In the genomic region with DNA sequence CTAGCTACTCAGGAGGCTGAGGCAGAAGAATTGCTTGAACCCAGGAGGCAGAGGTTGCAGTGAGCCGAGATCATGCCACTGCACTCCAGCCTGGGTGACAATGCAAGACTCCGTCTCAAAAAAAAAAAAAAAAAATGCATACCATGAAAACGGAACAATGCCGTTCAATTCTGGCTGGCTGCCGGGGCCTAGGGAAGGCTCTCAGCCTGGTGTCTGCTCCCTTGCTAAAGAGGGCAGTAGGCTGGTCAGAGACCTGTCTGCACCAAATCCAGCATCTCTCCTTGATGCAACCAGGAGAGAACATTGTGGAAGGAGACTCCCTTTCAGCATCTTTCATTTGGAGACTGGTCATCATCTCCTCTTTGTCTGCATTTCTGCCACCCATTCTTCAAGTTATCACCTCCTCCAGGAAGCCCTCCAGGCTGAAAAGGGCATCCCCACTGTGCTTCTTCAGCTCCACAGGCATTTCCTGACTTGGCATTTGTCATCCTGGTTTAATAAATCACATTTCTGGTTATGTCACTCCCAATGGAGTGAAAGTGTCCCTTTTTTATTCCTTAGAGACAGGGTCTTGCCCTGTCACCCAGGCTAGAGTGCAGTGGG, we compare ENCODE assay signal across 1 cellular context.
TF ChIP-seq lines count a peak whose summit lies in the region.

No MANE protein-coding gene starts in this region.

TF ChIP-seq in H1, 55 proteins besides CTCF, POLR2A, EP300 and RAD21:
- TF ChIP-seq POLR2AphosphoS5 (IDR thresholded peaks at IDR 0.05; ENCODE audit: low read depth, low read length) (no peak), TAF1 (IDR thresholded peaks at IDR 0.05; ENCODE audit: low read depth, low read length) (no peak), HDAC6 (IDR thresholded peaks at IDR 0.05; ENCODE audit: low read depth, low read length) (no peak), CHD1 (IDR thresholded peaks at IDR 0.05; ENCODE audit: low read depth, low read length) (no peak), NANOG (IDR thresholded peaks at IDR 0.05; ENCODE audit: insufficient read depth, low read depth, low read length, poor library complexity, severe bottlenecking) (no peak), SUZ12 (IDR thresholded peaks at IDR 0.05; ENCODE audit: low read length) (no peak), GTF2F1 (IDR thresholded peaks at IDR 0.05; ENCODE audit: borderline replicate concordance, low read depth, low read length) (no peak), SIRT6 (IDR thresholded peaks at IDR 0.05; ENCODE audit: low read length) (no peak), NRF1 (IDR thresholded peaks at IDR 0.05; ENCODE audit: low read depth, low read length) (no peak), JUND (IDR thresholded peaks at IDR 0.05; ENCODE audit: low read length) (no peak), CHD2 (IDR thresholded peaks at IDR 0.05; ENCODE audit: low read length) (no peak), YY1 (IDR thresholded peaks at IDR 0.05; ENCODE audit: low read depth, low read length) (no peak), JUN (IDR thresholded peaks at IDR 0.05; ENCODE audit: low read depth, low read length) (no peak), GABPA (IDR thresholded peaks at IDR 0.05; ENCODE audit: borderline replicate concordance, insufficient read depth, low read length) (no peak)
- TF ChIP-seq, protein P1, sequence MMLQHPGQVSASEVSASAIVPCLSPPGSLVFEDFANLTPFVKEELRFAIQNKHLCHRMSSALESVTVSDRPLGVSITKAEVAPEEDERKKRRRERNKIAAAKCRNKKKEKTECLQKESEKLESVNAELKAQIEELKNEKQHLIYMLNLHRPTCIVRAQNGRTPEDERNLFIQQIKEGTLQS (IDR thresholded peaks at IDR 0.05; ENCODE audit: insufficient read depth, low read depth, low read length) = no peak
- TF ChIP-seq, protein P2, sequence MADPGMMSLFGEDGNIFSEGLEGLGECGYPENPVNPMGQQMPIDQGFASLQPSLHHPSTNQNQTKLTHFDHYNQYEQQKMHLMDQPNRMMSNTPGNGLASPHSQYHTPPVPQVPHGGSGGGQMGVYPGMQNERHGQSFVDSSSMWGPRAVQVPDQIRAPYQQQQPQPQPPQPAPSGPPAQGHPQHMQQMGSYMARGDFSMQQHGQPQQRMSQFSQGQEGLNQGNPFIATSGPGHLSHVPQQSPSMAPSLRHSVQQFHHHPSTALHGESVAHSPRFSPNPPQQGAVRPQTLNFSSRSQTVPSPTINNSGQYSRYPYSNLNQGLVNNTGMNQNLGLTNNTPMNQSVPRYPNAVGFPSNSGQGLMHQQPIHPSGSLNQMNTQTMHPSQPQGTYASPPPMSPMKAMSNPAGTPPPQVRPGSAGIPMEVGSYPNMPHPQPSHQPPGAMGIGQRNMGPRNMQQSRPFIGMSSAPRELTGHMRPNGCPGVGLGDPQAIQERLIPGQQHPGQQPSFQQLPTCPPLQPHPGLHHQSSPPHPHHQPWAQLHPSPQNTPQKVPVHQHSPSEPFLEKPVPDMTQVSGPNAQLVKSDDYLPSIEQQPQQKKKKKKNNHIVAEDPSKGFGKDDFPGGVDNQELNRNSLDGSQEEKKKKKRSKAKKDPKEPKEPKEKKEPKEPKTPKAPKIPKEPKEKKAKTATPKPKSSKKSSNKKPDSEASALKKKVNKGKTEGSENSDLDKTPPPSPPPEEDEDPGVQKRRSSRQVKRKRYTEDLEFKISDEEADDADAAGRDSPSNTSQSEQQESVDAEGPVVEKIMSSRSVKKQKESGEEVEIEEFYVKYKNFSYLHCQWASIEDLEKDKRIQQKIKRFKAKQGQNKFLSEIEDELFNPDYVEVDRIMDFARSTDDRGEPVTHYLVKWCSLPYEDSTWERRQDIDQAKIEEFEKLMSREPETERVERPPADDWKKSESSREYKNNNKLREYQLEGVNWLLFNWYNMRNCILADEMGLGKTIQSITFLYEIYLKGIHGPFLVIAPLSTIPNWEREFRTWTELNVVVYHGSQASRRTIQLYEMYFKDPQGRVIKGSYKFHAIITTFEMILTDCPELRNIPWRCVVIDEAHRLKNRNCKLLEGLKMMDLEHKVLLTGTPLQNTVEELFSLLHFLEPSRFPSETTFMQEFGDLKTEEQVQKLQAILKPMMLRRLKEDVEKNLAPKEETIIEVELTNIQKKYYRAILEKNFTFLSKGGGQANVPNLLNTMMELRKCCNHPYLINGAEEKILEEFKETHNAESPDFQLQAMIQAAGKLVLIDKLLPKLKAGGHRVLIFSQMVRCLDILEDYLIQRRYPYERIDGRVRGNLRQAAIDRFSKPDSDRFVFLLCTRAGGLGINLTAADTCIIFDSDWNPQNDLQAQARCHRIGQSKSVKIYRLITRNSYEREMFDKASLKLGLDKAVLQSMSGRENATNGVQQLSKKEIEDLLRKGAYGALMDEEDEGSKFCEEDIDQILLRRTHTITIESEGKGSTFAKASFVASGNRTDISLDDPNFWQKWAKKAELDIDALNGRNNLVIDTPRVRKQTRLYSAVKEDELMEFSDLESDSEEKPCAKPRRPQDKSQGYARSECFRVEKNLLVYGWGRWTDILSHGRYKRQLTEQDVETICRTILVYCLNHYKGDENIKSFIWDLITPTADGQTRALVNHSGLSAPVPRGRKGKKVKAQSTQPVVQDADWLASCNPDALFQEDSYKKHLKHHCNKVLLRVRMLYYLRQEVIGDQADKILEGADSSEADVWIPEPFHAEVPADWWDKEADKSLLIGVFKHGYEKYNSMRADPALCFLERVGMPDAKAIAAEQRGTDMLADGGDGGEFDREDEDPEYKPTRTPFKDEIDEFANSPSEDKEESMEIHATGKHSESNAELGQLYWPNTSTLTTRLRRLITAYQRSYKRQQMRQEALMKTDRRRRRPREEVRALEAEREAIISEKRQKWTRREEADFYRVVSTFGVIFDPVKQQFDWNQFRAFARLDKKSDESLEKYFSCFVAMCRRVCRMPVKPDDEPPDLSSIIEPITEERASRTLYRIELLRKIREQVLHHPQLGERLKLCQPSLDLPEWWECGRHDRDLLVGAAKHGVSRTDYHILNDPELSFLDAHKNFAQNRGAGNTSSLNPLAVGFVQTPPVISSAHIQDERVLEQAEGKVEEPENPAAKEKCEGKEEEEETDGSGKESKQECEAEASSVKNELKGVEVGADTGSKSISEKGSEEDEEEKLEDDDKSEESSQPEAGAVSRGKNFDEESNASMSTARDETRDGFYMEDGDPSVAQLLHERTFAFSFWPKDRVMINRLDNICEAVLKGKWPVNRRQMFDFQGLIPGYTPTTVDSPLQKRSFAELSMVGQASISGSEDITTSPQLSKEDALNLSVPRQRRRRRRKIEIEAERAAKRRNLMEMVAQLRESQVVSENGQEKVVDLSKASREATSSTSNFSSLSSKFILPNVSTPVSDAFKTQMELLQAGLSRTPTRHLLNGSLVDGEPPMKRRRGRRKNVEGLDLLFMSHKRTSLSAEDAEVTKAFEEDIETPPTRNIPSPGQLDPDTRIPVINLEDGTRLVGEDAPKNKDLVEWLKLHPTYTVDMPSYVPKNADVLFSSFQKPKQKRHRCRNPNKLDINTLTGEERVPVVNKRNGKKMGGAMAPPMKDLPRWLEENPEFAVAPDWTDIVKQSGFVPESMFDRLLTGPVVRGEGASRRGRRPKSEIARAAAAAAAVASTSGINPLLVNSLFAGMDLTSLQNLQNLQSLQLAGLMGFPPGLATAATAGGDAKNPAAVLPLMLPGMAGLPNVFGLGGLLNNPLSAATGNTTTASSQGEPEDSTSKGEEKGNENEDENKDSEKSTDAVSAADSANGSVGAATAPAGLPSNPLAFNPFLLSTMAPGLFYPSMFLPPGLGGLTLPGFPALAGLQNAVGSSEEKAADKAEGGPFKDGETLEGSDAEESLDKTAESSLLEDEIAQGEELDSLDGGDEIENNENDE (IDR thresholded peaks at IDR 0.05; ENCODE audit: insufficient replicate concordance, low read length) = no peak
